2 cellular contexts compared by ENCODE assay signal in genomic region chr1:181483084-181483559, GRCh38.
TF ChIP-seq lines count a peak whose summit lies in the region.

Gene CACNA1E, plus strand, starts transcription at chr1:181483517. Its CDS starts 228 bp downstream, at chr1:181483745.

TF ChIP-seq in SK-N-SH, 30 proteins besides CTCF, POLR2A, EP300 and RAD21 (continued from another document):
- TF ChIP-seq REST (IDR thresholded peaks at IDR 0.05; ENCODE audit: low read depth, low read length) = no peak
- TF ChIP-seq RCOR1 (IDR thresholded peaks at IDR 0.05; ENCODE audit: low read length) = no peak
- TF ChIP-seq TEAD4 (IDR thresholded peaks at IDR 0.05; ENCODE audit: borderline replicate concordance, insufficient read depth) = no peak
- TF ChIP-seq MAX (IDR thresholded peaks at IDR 0.05; ENCODE audit: low read depth) = no peak
- no peak for TF ChIP-seq IRF3 (IDR thresholded peaks at IDR 0.05; ENCODE audit: low read depth, low read length)
- TF ChIP-seq POLR2AphosphoS5 (IDR thresholded peaks at IDR 0.05; ENCODE audit: low read depth, low read length) = no peak
- no peak for TF ChIP-seq JUND (IDR thresholded peaks at IDR 0.05)
- no peak for TF ChIP-seq SIN3A (IDR thresholded peaks at IDR 0.05; ENCODE audit: borderline replicate concordance, low read depth, low read length)
- TF ChIP-seq FOSL2 (IDR thresholded peaks at IDR 0.05; ENCODE audit: borderline replicate concordance, low read depth) = no peak
- no peak for TF ChIP-seq SMC3 (IDR thresholded peaks at IDR 0.05; ENCODE audit: low read depth, low read length)
- no peak for TF ChIP-seq TCF12 (IDR thresholded peaks at IDR 0.05)
- TF ChIP-seq ELF1 (IDR thresholded peaks at IDR 0.05) = no peak
- no peak for TF ChIP-seq MXI1 (IDR thresholded peaks at IDR 0.05; ENCODE audit: low read depth, low read length)
- no peak for TF ChIP-seq FOXM1 (IDR thresholded peaks at IDR 0.05; ENCODE audit: low read depth)
TF ChIP-seq in SK-N-SH: peak in this region for 0.

TF ChIP-seq in SK-N-SH treated with all-trans-retinoic acid at 6 μM for 48 hours, 23 proteins besides CTCF, POLR2A, EP300 and RAD21 (continued from another document):
- no peak for TF ChIP-seq POU6F1 (CRISPR knock-in tag; IDR thresholded peaks at IDR 0.05; ENCODE audit: borderline replicate concordance, low read depth)
- TF ChIP-seq TSHZ2 (CRISPR knock-in tag; IDR thresholded peaks at IDR 0.05) = no peak
- TF ChIP-seq CREB5 (CRISPR knock-in tag; IDR thresholded peaks at IDR 0.05; ENCODE audit: low read depth) = no peak
- no peak for TF ChIP-seq BACH2 (CRISPR knock-in tag; IDR thresholded peaks at IDR 0.05; ENCODE audit: borderline replicate concordance)
- TF ChIP-seq ESRRG (CRISPR knock-in tag; IDR thresholded peaks at IDR 0.05) = no peak
- no peak for TF ChIP-seq ZC3H10 (CRISPR knock-in tag; IDR thresholded peaks at IDR 0.05)
